8 cellular contexts compared by ENCODE assay signal in genomic region chr4:1291091-1291490, GRCh38. TPM values are rescaled to one million over a fixed set of nuclear protein-coding genes. Genes with fewer than 3 reads are reported as not detected.
DNase-seq lines count a peak whose midpoint lies in the region; ATAC-seq and TF ChIP-seq lines count a peak whose summit lies in the region.

No MANE protein-coding gene starts in this region.

- TF ChIP-seq POLR2A in breast epithelium (IDR thresholded peaks at IDR 0.05), result no peak

- ATAC-seq in HG02938 (IDR thresholded peaks at IDR 0.05; ENCODE audit: unreplicated experiment), result no peak

- CTCF ChIA-PET in AG04450 (lab: Charles Lee), result no interaction called here

- H3K36me3 ChIP-seq in HUES48 (ENCODE audit: control insufficient read depth, insufficient read depth, low read length), result 0 out of 2 replicates have a peak, but pooled peaks cover 2% of the 10 kb centered on the region
- no peaks in the 10 kb centered on the region for H3K36me3 ChIP-seq in breast epithelium
- no peaks in the 10 kb centered on the region for H3K36me3 ChIP-seq in muscle layer of colon (ENCODE audit: insufficient read depth, low read length)

- DNase-seq in AG04450 (ENCODE audit: low read depth, low spot score) (no peak), breast epithelium (ENCODE audit: low spot score in 2 of 2) (no peak), NK-92 (lab: John Stamatoyannopoulos, UW; ENCODE audit: unreplicated experiment) (no peak), midbrain (lab: John Stamatoyannopoulos, UW) (no peak), kidney tubule cell (ENCODE audit: low spot score) (no peak)

- POLR2A ChIA-PET in AG04450 (lab: Yijun Ruan, JAX), result interaction anchor here (0.6 to 2.7 kb wide), 2 partner anchors 18 to 56 kb away, joined by 3 to 17 read pairs; partner anchors contain the start of gene UVSSA

- no peak for TF ChIP-seq CTCF in AG04450 (IDR thresholded peaks at IDR 0.05; ENCODE audit: low read depth, low read length)
- TF ChIP-seq CTCF in breast epithelium (IDR thresholded peaks at IDR 0.05), result no peak

- no peaks in the 10 kb centered on the region for H3K27me3 ChIP-seq in AG04450 (ENCODE audit: control insufficient read depth, insufficient read depth, low read length)
- no peaks in the 10 kb centered on the region for H3K27me3 ChIP-seq in HUES48 (ENCODE audit: control insufficient read depth, insufficient read depth, low read length)
- H3K27me3 ChIP-seq in breast epithelium, result no peaks in the 10 kb centered on the region
- H3K27me3 ChIP-seq in muscle layer of colon (ENCODE audit: control insufficient read depth in 1 of 2, insufficient read depth in 2 of 2, low read length in 2 of 2), result no peaks in the 10 kb centered on the region

- no peak overlapping the region for H3K27ac ChIP-seq in AG04450 (ENCODE audit: low read depth, low read length)
- H3K27ac ChIP-seq in HUES48 (ENCODE audit: low read depth, low read length), result no peak overlapping the region
- H3K27ac ChIP-seq in breast epithelium, result peak overlapping the region; percentile 93 to 95
- no peak overlapping the region for H3K27ac ChIP-seq in muscle layer of colon (ENCODE audit: low read depth, low read length)

- peak overlapping the region; percentile 79 for H3K4me3 ChIP-seq in AG04450 (ENCODE audit: low read depth, low read length)
- peak overlapping the region; percentile 82 for H3K4me3 ChIP-seq in HUES48 (ENCODE audit: low read depth, low read length)
- H3K4me3 ChIP-seq in breast epithelium, result peak overlapping the region; percentile 78 to 93 (median 84)
- peak overlapping the region in 1 of 2 donors; percentile 90 for H3K4me3 ChIP-seq in muscle layer of colon (ENCODE audit: low read depth in 1 of 2, low read length in 2 of 2)

- intact Hi-C loops in breast epithelium (cut with DNase I; ENCODE audit: low total_unique reads), result no loop called here

- peaks cover 9% of the 10 kb centered on the region; the same call in 1 of the 2 replicates for H3K4me1 ChIP-seq in HUES48 (ENCODE audit: control insufficient read depth, insufficient read depth, low read length)
- H3K4me1 ChIP-seq in breast epithelium, result peaks cover 17 to 22% of the 10 kb centered on the region in 2 donors
- H3K4me1 ChIP-seq in muscle layer of colon (ENCODE audit: insufficient read depth, low read length), result peaks cover 35% of the 10 kb centered on the region

- H3K9ac ChIP-seq in HUES48 (ENCODE audit: low read depth, low read length), result no peak overlapping the region
- H3K9ac ChIP-seq in muscle layer of colon (ENCODE audit: low read length), result peak overlapping the region; percentile 82

- peaks cover 4% of the 10 kb centered on the region; the same call in 1 of the 2 replicates for H3K9me3 ChIP-seq in AG04450 (ENCODE audit: control insufficient read depth, insufficient read depth, low read length)
- peaks cover 4% of the 10 kb centered on the region; the same call in 1 of the 2 replicates for H3K9me3 ChIP-seq in HUES48 (ENCODE audit: control insufficient read depth, insufficient read depth, low read length)
- no peaks in the 10 kb centered on the region for H3K9me3 ChIP-seq in breast epithelium
- no peaks in the 10 kb centered on the region for H3K9me3 ChIP-seq in muscle layer of colon (ENCODE audit: low read length)

RNA-seq across cellular contexts. Expression of gene MAEA, which starts 1.4 kb away (rescaled TPM):
- 73.3 and 77.6 TPM in 2 replicates for polyA plus RNA-seq in AG04450 (2011; rRNA removed)
- polyA minus RNA-seq in AG04450 (2011; rRNA and poly(A)+ RNA removed), result 41.7 and 58.2 TPM in 2 replicates
- 10 to 100 TPM; 49.9 to 76.7 (median 62.3) TPM for total RNA-seq in breast epithelium

RNA-seq across cellular contexts. Expression of gene CTBP1, which starts 42.2 kb away (rescaled TPM):
- polyA plus RNA-seq in AG04450 (2011; rRNA removed), result 72.6 and 97.9 TPM in 2 replicates
- polyA minus RNA-seq in AG04450 (2011; rRNA and poly(A)+ RNA removed), result 98.3 and 137 TPM in 2 replicates
- 100 to 1,000 TPM; 130 to 159 (median 133) TPM for total RNA-seq in breast epithelium

RNA-seq across cellular contexts. Expression of gene UVSSA, which starts 55.9 kb away (rescaled TPM):
- 4.9 and 5.2 TPM in 2 replicates for polyA plus RNA-seq in AG04450 (2011; rRNA removed)
- 4.0 and 4.6 TPM in 2 replicates for polyA minus RNA-seq in AG04450 (2011; rRNA and poly(A)+ RNA removed)
- 10 to 100 TPM; 13.9 to 22.9 (median 14.3) TPM for total RNA-seq in breast epithelium

Comparison
In these comparisons a context has a peak if more than half of its experiments do, and no peak if none do; other contexts are left out.
1. H3K27ac ChIP-seq: peak in breast epithelium (2 of 2); none in AG04450 (single experiment), HUES48 (single experiment) and muscle layer of colon (single experiment).